In the genomic region with DNA sequence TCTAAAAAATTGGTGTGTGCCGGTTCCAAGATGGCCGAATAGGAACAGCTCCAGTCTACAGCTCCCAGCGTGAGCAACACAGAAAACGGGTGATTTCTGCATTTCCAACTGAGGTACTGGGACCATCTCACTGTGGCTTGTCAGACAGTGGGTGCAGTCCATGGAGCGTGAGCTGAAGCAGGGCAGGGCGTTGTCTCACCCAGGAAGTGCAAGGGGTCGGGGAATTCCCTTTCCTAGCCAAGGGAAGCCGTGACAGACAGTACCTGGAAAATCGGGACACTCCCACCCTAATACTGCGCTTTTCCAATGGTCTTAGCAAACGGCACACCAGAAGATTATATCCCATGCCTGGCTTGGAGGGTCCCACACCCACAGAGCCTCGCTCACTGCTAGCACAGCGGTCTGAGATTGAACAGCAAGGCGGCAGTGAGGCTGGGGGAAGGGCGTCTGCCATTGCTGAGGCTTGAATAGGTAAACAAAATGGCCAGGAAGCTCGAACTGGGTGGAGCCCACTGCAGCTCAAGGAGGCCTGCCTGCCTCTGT, we compare ENCODE assay signal across 8 cellular contexts. TPM values are rescaled to one million over a fixed set of nuclear protein-coding genes. Genes with fewer than 3 reads are reported as not detected.
DNase-seq lines count a peak whose midpoint lies in the region; ATAC-seq and TF ChIP-seq lines count a peak whose summit lies in the region.
"Not testable (repeated sequence)": the region's sequence is repeated elsewhere in the genome, so short reads cannot be mapped to it uniquely, and the experiment has no call there.
"Had no signal": no experiment of that assay in that cellular context is flagged by ENCODE, and none has a peak within 500 bp of the region (broad histone marks: within the 10 kb centered on the region; RNA-seq: fewer than 3 reads in every experiment).

No MANE protein-coding gene starts in this region.

- WGBS in SK-N-SH (ENCODE audit: low lambda C conversion rate), result 15% methylated on average over 15 of the region's 16 CpGs

- peak overlapping the region; percentile 3; the same call in 1 of the 2 replicates for H3K4me3 Mint-ChIP-seq in HFFc6
- not testable (repeated sequence) for H3K4me3 Mint-ChIP-seq in WTC11

- peak overlapping the region; percentile 71 for H2AFZ ChIP-seq in SK-N-SH (ENCODE audit: low read depth)

- not testable (repeated sequence) for DNase-seq in BE2C; HFFc6; SK-N-SH; WTC11 (ENCODE audit: low spot score); left colon
- peak; percentile 21 for DNase-seq in NCI-H69 (lab: John Stamatoyannopoulos, UW)
- peak; percentile 27 for DNase-seq in RPMI8226

- not testable (repeated sequence) for H3K79me2 ChIP-seq in SK-N-SH (ENCODE audit: insufficient read depth)

- H3K27ac Mint-ChIP-seq in HFFc6, WTC11: not testable (repeated sequence)

- not testable (repeated sequence) for ATAC-seq in WTC11
- peak; percentile 57 for ATAC-seq in left colon

- H3K36me3 ChIP-seq in BE2C; SK-N-SH (replicated peaks in 1 of 2; ENCODE audit: control insufficient read depth in 1 of 2, insufficient read depth in 2 of 2, low read length in 1 of 2): not testable (repeated sequence)

- H4K20me1 ChIP-seq in SK-N-SH (ENCODE audit: insufficient read depth), result not testable (repeated sequence)

- intact Hi-C loops in left colon (cut with DNase I, micrococcal nuclease), result not testable (repeated sequence)

- H3K4me1 ChIP-seq in BE2C; SK-N-SH (ENCODE audit: control insufficient read depth in 1 of 2, insufficient read depth in 2 of 2, low read depth in 1 of 2, low read length in 1 of 2): not testable (repeated sequence)

- not testable (repeated sequence) for H3K36me3 Mint-ChIP-seq in HFFc6 (ENCODE audit: low read depth)
- peaks cover 17% of the 10 kb centered on the region for H3K36me3 Mint-ChIP-seq in WTC11

- H3K27me3 ChIP-seq in BE2C; SK-N-SH (ENCODE audit: insufficient read depth): not testable (repeated sequence)

- H3K4me2 ChIP-seq in SK-N-SH, result peak overlapping the region; percentile 27

- not testable (repeated sequence) for H3K9me3 ChIP-seq in BE2C, SK-N-SH

- TF ChIP-seq EP300 in SK-N-SH (IDR thresholded peaks at IDR 0.05; ENCODE audit: borderline replicate concordance in 1 of 2, low read depth in 1 of 2, low read length in 1 of 2), result not testable (repeated sequence)

- CTCF ChIA-PET in SK-N-SH (lab: Yijun Ruan, JAX) (interaction anchor here (0.7 to 1.6 kb wide), 2 partner anchors 13 to 296 kb away, joined by 3 read pairs; no protein-coding TSS in a partner anchor), WTC11 (lab: Charles Lee) (interaction anchor here (0.7 to 1.6 kb wide), 5 partner anchors 9 to 657 kb away, joined by 3 to 9 read pairs (median 4); a partner anchor contains a TSS)

- H3K27ac ChIP-seq in SK-N-SH (ENCODE audit: low read depth in 2 of 2, low read length in 1 of 2), result not testable (repeated sequence)

- H3K4me3 ChIP-seq in BE2C (ENCODE audit: low read depth, low read length) (peak overlapping the region; percentile 53), SK-N-SH (ENCODE audit: low read depth in 2 of 2, low read length in 1 of 2) (peak overlapping the region; percentile 43 to 49)

- TF ChIP-seq RAD21 in SK-N-SH (IDR thresholded peaks at IDR 0.05; ENCODE audit: low read length), result not testable (repeated sequence)

- not testable (repeated sequence) for H3K9me2 ChIP-seq in SK-N-SH

- POLR2A ChIA-PET in SK-N-SH (lab: Yijun Ruan, JAX), result interaction anchor here (1.3 kb wide), 1 partner anchor 81 kb away, joined by 6 read pairs; a partner anchor contains a TSS
- POLR2A ChIA-PET in WTC11 (lab: Charles Lee), result not testable (repeated sequence)

- peaks cover 34% of the 10 kb centered on the region for H3K27me3 Mint-ChIP-seq in HFFc6 (ENCODE audit: insufficient read depth)
- peaks cover 55% of the 10 kb centered on the region for H3K27me3 Mint-ChIP-seq in WTC11 (ENCODE audit: low read depth)

- TF ChIP-seq CTCF in BE2C (IDR thresholded peaks at IDR 0.05; ENCODE audit: low read depth, low read length); HFFc6 (IDR thresholded peaks at IDR 0.05); SK-N-SH (IDR thresholded peaks at IDR 0.05); WTC11 (IDR thresholded peaks at IDR 0.05): not testable (repeated sequence)

- H3K4me1 Mint-ChIP-seq in HFFc6 (ENCODE audit: low read depth); WTC11: not testable (repeated sequence)

- not testable (repeated sequence) for H3K9me3 Mint-ChIP-seq in HFFc6
- H3K9me3 Mint-ChIP-seq in WTC11, result peaks cover 39% of the 10 kb centered on the region

- not testable (repeated sequence) for H3F3A ChIP-seq in SK-N-SH (replicated peaks; ENCODE audit: insufficient read depth)

- not testable (repeated sequence) for H3K9ac ChIP-seq in SK-N-SH

TF ChIP-seq in SK-N-SH, 30 proteins besides CTCF, POLR2A, EP300 and RAD21:
- peak; percentile 66; the same call in 1 of the 2 replicates for TF ChIP-seq YY1 (IDR thresholded peaks at IDR 0.05; ENCODE audit: low read depth)

TF ChIP-seq in WTC11, 78 proteins besides CTCF, POLR2A, EP300 and RAD21:
- TF ChIP-seq GABPB1 (CRISPR knock-in tag; IDR thresholded peaks at IDR 0.05), result peak; percentile 22; the same call in 1 of the 2 replicates
TF ChIP-seq in WTC11: peak in this region for 1; not testable (repeated sequence) for 77.

RNA-seq across cellular contexts. Expression of a gene that starts 9.6 kb away (rescaled TPM):
- polyA plus RNA-seq in BE2C (2012; ENCODE audit: insufficient read depth, insufficient read length, low read depth), result not detected
- total RNA-seq in HFFc6 (2021; fragmentation: NEBNext Ultra II Directional; extraction: Animal tissue kit (Norgen Biotek cat#: 25700)), result under 1 TPM in 1 of 6 experiments, not detected in 5; 0.05 TPM
- not detected in 2 replicates for polyA plus RNA-seq in SK-N-SH (2012; rRNA removed)
- polyA plus RNA-seq in SK-N-SH (2012; cell fraction: cytosol; rRNA removed), result not detected in 2 replicates
- polyA plus RNA-seq in SK-N-SH (2012; cell fraction: nucleus; rRNA removed), result not detected in 2 replicates
- total RNA-seq in WTC11 (2021) (1.4 to 2.2 TPM (median 1.9 TPM) in 3 replicates), left colon (100 to 1,000 TPM in 1 of 2 donors, 10 to 100 TPM in 1; 97.0 to 144 TPM)
- total RNA-seq: H7 had no signal

Comparison
In these comparisons a context has a peak if more than half of its experiments do, and no peak if none do; other contexts are left out.
1. RNA of a gene that starts 9.6 kb away (total RNA-seq): 97.0 to 144 TPM in left colon; 1.4 to 2.2 TPM in WTC11 and 0.05 TPM in HFFc6; every median in the first group is over 10 times any median in the second.